22 cellular contexts compared by ENCODE assay signal in the genomic region with DNA sequence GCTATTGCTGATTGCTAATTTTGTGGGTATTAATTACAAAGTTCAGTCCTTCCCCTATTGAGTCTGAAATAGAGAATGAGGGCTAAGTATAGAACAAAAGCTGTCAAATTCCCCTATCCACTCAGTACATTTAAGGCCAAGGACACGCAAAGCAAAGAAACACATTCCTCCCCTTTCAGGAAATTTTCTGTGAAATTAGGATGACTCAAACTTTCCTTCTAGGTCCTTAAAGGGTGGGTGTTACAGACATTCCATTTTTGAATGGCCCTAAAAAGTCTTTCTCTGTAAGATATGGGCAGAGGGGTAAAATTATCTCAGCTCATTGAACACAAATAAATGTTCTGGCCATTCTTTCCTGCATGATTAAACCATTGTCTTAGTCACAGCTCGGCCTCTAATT.
DNase-seq lines count a peak whose midpoint lies in the region; ATAC-seq and TF ChIP-seq lines count a peak whose summit lies in the region.
"Had no signal": no experiment of that assay in that cellular context is flagged by ENCODE, and none has a peak within 500 bp of the region (broad histone marks: within the 10 kb centered on the region; RNA-seq: fewer than 3 reads in every experiment).

No MANE protein-coding gene starts in this region.

- no peak overlapping the region for H3K4me2 ChIP-seq in mammary epithelial cell (ENCODE audit: insufficient read depth, low read depth, low read length)

- no peaks in the 10 kb centered on the region for H3K9me3 ChIP-seq in mammary epithelial cell (replicated peaks; ENCODE audit: insufficient read depth, low read length)
- H3K9me3 ChIP-seq: tibial artery had no signal

- no TSS peak for BruUV-seq in mammary epithelial cell (replicated peaks; lab: Mats Ljungman, UMichigan)

- TF ChIP-seq CTCF in astrocyte of the cerebellum (IDR thresholded peaks at IDR 0.05; ENCODE audit: low read depth, low read length, missing control alignments) (no peak), fibroblast of the aortic adventitia (IDR thresholded peaks at IDR 0.05; ENCODE audit: insufficient read depth, low read length) (no peak), retinal pigment epithelial cell (conservative IDR thresholded peaks at IDR 0.05; ENCODE audit: low read depth, low read length) (no peak), mammary epithelial cell (conservative IDR thresholded peaks at IDR 0.05 in 1 of 2, IDR thresholded peaks at IDR 0.05 in 1 of 2; ENCODE audit: extremely low read depth in 1 of 2, insufficient read depth in 1 of 2, low read depth in 1 of 2, low read length in 2 of 2) (no peak)

- H3K27ac ChIP-seq in caudate nucleus (ENCODE audit: low read depth, low read length) (no peak overlapping the region), mammary epithelial cell (ENCODE audit: insufficient read depth, low read depth, low read length) (no peak overlapping the region)
- H3K27ac ChIP-seq: C4-2B, parathyroid adenoma had no signal

- ATAC-seq in HG03442 (IDR thresholded peaks at IDR 0.05; ENCODE audit: unreplicated experiment), result no peak
- ATAC-seq: left ventricle myocardium superior; stimulated activated effector memory CD8-positive, alpha-beta T cell treated with anti-CD3 and anti-CD28 coated beads, Interleukin-12 subunit alpha, Interleukin-12 subunit beta, amount 100 ng/mL, for 72 hours had no signal

- no peaks in the 10 kb centered on the region for H3K36me3 ChIP-seq in mammary epithelial cell (ENCODE audit: insufficient read depth, low read length)
- H3K36me3 ChIP-seq: tibial artery had no signal

- H3K4me3 ChIP-seq in astrocyte of the cerebellum (ENCODE audit: low read depth, low read length) (no peak overlapping the region), fibroblast of the aortic adventitia (ENCODE audit: low read depth, low read length) (no peak overlapping the region), retinal pigment epithelial cell (ENCODE audit: low read length) (no peak overlapping the region), mammary epithelial cell (replicated peaks in 1 of 3; ENCODE audit: insufficient read depth in 1 of 3, low read depth in 2 of 3, low read length in 3 of 3) (no peak overlapping the region)
- H3K4me3 ChIP-seq: tibial artery had no signal

- intact Hi-C loops in mammary epithelial cell (cut with micrococcal nuclease), result no loop called here

- no peak overlapping the region for H2AFZ ChIP-seq in mammary epithelial cell (ENCODE audit: low read depth, low read length)
- H2AFZ ChIP-seq: parathyroid adenoma had no signal

- dilution Hi-C loops in mammary epithelial cell (cut with HindIII; ENCODE audit: low sequenced_read_pairs), result no loop called here

- no peaks in the 10 kb centered on the region for H3K4me1 ChIP-seq in mammary epithelial cell (ENCODE audit: insufficient read depth, low read length)
- H3K4me1 ChIP-seq: parathyroid adenoma had no signal

- H3K27me3 ChIP-seq in mammary epithelial cell (ENCODE audit: insufficient read depth, low read length), result no peaks in the 10 kb centered on the region
- H3K27me3 ChIP-seq: tibial artery had no signal

- CTCF ChIA-PET in mammary epithelial cell (lab: Charles Lee; ENCODE audit: low non-redundant PET), result no interaction called here

- 91% methylated on average over 2 of the region's 2 CpGs for WGBS in mammary epithelial cell (ENCODE audit: low coverage, missing lambda C conversion rate)

- DNase-seq in EH (ENCODE audit: low read depth), result peak; percentile 87
- peak; percentile 69 for DNase-seq in astrocyte of the cerebellum (ENCODE audit: low read depth)
- DNase-seq in fibroblast of the aortic adventitia (ENCODE audit: low read depth), result peak; percentile 90
- peak; percentile 12 for DNase-seq in retinal pigment epithelial cell (ENCODE audit: low read depth)
- DNase-seq in caudate nucleus (lab: John Stamatoyannopoulos, UW), result no peak
- DNase-seq in mammary epithelial cell, result no peak
- DNase-seq in T-helper 2 cell, result no peak
- DNase-seq: activated CD4-positive, alpha-beta T cell treated with anti-CD3 and anti-CD28 coated beads, Interleukin-2, amount 10 ng/mL, durations not matched to agents 7 days and 5 days; activated naive CD4-positive, alpha-beta T cell treated with anti-CD3 and anti-CD28 coated beads, Interleukin-2, amount 50 U/mL, for 16 hours; activated T-cell treated with anti-CD3 and anti-CD28 coated beads for 4 hours; DMS79 treated with DMSO at 0.1 percent for 48 hours; effector memory CD4-positive, alpha-beta T cell; H9; Karpas-422; left ventricle myocardium superior; NCI-H1105 treated with DMSO at 0.1 percent for 48 hours; stimulated activated CD4-positive, alpha-beta T cell treated with anti-CD3 and anti-CD28 coated beads, Interleukin-12 subunit alpha, Interleukin-12 subunit beta, amount 100 ng/mL, for 4 hours; tibial artery had no signal

- H3K79me2 ChIP-seq in mammary epithelial cell (ENCODE audit: insufficient read depth, low read length), result no peaks in the 10 kb centered on the region
- H3K79me2 ChIP-seq: parathyroid adenoma had no signal

- in situ Hi-C loops in astrocyte of the cerebellum (cut with HindIII; ENCODE audit: low sequenced_read_pairs), result no loop called here
- in situ Hi-C loops in mammary epithelial cell (cut with MboI; ENCODE audit: low sequenced_read_pairs in 2 of 2), result no loop called here

- no peaks in the 10 kb centered on the region for H4K20me1 ChIP-seq in mammary epithelial cell (ENCODE audit: insufficient read depth, low read length)

- H3K9ac ChIP-seq in mammary epithelial cell (ENCODE audit: insufficient read depth, low read length), result no peak overlapping the region
- H3K9ac ChIP-seq: parathyroid adenoma had no signal

Comparison
In these comparisons a context has a peak if more than half of its experiments do, and no peak if none do; other contexts are left out.
1. DNase-seq: peak in EH (single experiment), astrocyte of the cerebellum (single experiment), fibroblast of the aortic adventitia (single experiment) and retinal pigment epithelial cell (single experiment); none in caudate nucleus (0 of 61), mammary epithelial cell (single experiment) and T-helper 2 cell (0 of 5).